In genomic region chr1:23913212-23913880, GRCh38 we compare ENCODE assay signal across 14 cellular contexts. TPM values are rescaled to one million over a fixed set of nuclear protein-coding genes. Genes with fewer than 3 reads are reported as not detected.
DNase-seq lines count a peak whose midpoint lies in the region; ATAC-seq, FAIRE-seq and TF ChIP-seq lines count a peak whose summit lies in the region.
"Had no signal": no experiment of that assay in that cellular context is flagged by ENCODE, and none has a peak within 500 bp of the region (broad histone marks: within the 10 kb centered on the region; RNA-seq: fewer than 3 reads in every experiment).

Gene CNR2 (minus strand): TSS chr1:23913362. CDS start chr1:23875617, 37,745 bp downstream.

- in situ Hi-C loops in HepG2 (cut with HindIII; ENCODE audit: extremely low pct_ligation_motif_present, low pct_unique_long_range_greater_than_20kb): no loop called here

- H3K9ac ChIP-seq in HepG2 (ENCODE audit: insufficient read depth, low read depth, low read length): no peak within 1 kb of the TSS
- H3K9ac ChIP-seq: parathyroid adenoma had no signal

- H3K27me3 ChIP-seq in HepG2 (ENCODE audit: control insufficient read depth in 1 of 2, insufficient read depth in 2 of 2, low read length in 2 of 2): peaks cover 2 to 15% of the 10 kb centered on the region in 2 experiments; a peak in 2 of 5 replicates
- H3K27me3 ChIP-seq: suprapubic skin had no signal

- no peak for TF ChIP-seq CTCF in HEK293 (tag by site-specific recombination; IDR thresholded peaks at IDR 0.05)
- TF ChIP-seq CTCF in HepG2 (CRISPR knock-in tag; IDR thresholded peaks at IDR 0.05): no peak

- no peaks in the 10 kb centered on the region for H3K79me2 ChIP-seq in HepG2 (ENCODE audit: insufficient read depth, low read length)
- H3K79me2 ChIP-seq: parathyroid adenoma had no signal

- TF ChIP-seq POLR2A in HepG2 (IDR thresholded peaks at IDR 0.05; ENCODE audit: insufficient read depth in 1 of 2, low read depth in 2 of 2, low read length in 2 of 2): no peak

- 0 out of 2 replicates have a peak within 1 kb of the TSS, but pooled peaks have one; percentile 4 for H3K4me2 ChIP-seq in HepG2 (ENCODE audit: low read depth, low read length)

- ATAC-seq in HepG2 (no peak), GM19324 (IDR thresholded peaks at IDR 0.05; ENCODE audit: low FRiP score, unreplicated experiment) (no peak), HG02884 (IDR thresholded peaks at IDR 0.05; ENCODE audit: unreplicated experiment) (no peak), GM21381 (IDR thresholded peaks at IDR 0.05; ENCODE audit: unreplicated experiment) (no peak)

- H3K4me1 ChIP-seq in HEK293 (ENCODE audit: control insufficient read depth, insufficient read depth, low read length) (no peaks in the 10 kb centered on the region), HepG2 (ENCODE audit: insufficient read depth, low read length) (peaks cover 35% of the 10 kb centered on the region)
- H3K4me1 ChIP-seq: left ventricle myocardium inferior, parathyroid adenoma had no signal

- DNase-seq in GF-D8 (lab: John Stamatoyannopoulos, UW) (peak; percentile 79), SKM-1 treated with dmso at 0.1 percent for 144 hours (lab: John Stamatoyannopoulos, UW; ENCODE audit: unreplicated experiment) (peak; percentile 52), HepG2 (ENCODE audit: low spot score) (no peak), NCI-H82 (lab: John Stamatoyannopoulos, UW) (no peak)
- DNase-seq: dorsolateral prefrontal cortex; HCEC 1CT; left ventricle myocardium inferior; stimulated activated CD4-positive, alpha-beta T cell treated with anti-CD3 and anti-CD28 coated beads, Interleukin-2, amount 100 ng/mL, for 24 hours had no signal

- H3K9me3 ChIP-seq in HEK293 (ENCODE audit: control insufficient read depth, insufficient read depth, low read depth, low read length) (no peaks in the 10 kb centered on the region), HepG2 (ENCODE audit: low read length) (no peaks in the 10 kb centered on the region)
- H3K9me3 ChIP-seq: left ventricle myocardium inferior, suprapubic skin had no signal

- intact Hi-C loops in HepG2 (cut with micrococcal nuclease; ENCODE audit: unreplicated experiment): no loop called here

- TF ChIP-seq EP300 in HepG2 (IDR thresholded peaks at IDR 0.05; ENCODE audit: low read depth in 2 of 2, low read length in 2 of 2) (no peak), HepG2 (CRISPR knock-in tag; IDR thresholded peaks at IDR 0.05; ENCODE audit: borderline replicate concordance) (no peak)

- H3K36me3 ChIP-seq in HEK293 (ENCODE audit: control insufficient read depth in 2 of 2, insufficient read depth in 1 of 2, low read length in 2 of 2): no peaks in the 10 kb centered on the region
- H3K36me3 ChIP-seq in HepG2 (replicated peaks in 1 of 2; ENCODE audit: control insufficient read depth in 1 of 2, insufficient read depth in 2 of 2, low read length in 2 of 2): no peaks in the 10 kb centered on the region
- H3K36me3 ChIP-seq: left ventricle myocardium inferior, suprapubic skin had no signal

- no peak within 1 kb of the TSS for H2AFZ ChIP-seq in HepG2 (ENCODE audit: low read length)

- H3K4me3 ChIP-seq in HEK293 (ENCODE audit: low read depth, low read length) (no peak within 1 kb of the TSS), HepG2 (replicated peaks in 1 of 3; ENCODE audit: insufficient read depth in 1 of 3, low read depth in 2 of 3, low read length in 3 of 3) (no peak within 1 kb of the TSS)
- H3K4me3 ChIP-seq: dorsolateral prefrontal cortex, left ventricle myocardium inferior, suprapubic skin had no signal

- POLR2A ChIA-PET in HEK293 (lab: Yijun Ruan, JAX) (no interaction called here), HepG2 (lab: Yijun Ruan, JAX) (no interaction called here)

- no peaks in the 10 kb centered on the region for H4K20me1 ChIP-seq in HepG2 (ENCODE audit: insufficient read depth, low read length)

- no TSS peak for BruUV-seq in HepG2 (replicated peaks; lab: Mats Ljungman, UMichigan)

- TF ChIP-seq RAD21 in HepG2 (CRISPR knock-in tag; IDR thresholded peaks at IDR 0.05): no peak

- CTCF ChIA-PET in HEK293 (lab: Yijun Ruan, JAX) (interaction anchor here (0.6 to 1.4 kb wide), 5 partner anchors 97 to 374 kb away, joined by 3 to 7 read pairs (median 3); no protein-coding TSS in a partner anchor), HepG2 (lab: Yijun Ruan, JAX; ENCODE audit: low intra/inter-chr PET ratio, low total read pairs) (no interaction called here)

- no peak for FAIRE-seq in HepG2 (lab: Jason Lieb, UNC)

- WGBS in HepG2 (ENCODE audit: low lambda C conversion rate): 19% methylated on average over 7 of the region's 7 CpGs

- H3K27ac ChIP-seq in HEK293 (ENCODE audit: extremely low read depth, low read depth, low read length): no peak within 1 kb of the TSS
- no peak within 1 kb of the TSS for H3K27ac ChIP-seq in HepG2 (ENCODE audit: extremely low read length, insufficient read depth, low read length)
- H3K27ac ChIP-seq: dorsolateral prefrontal cortex, left ventricle myocardium inferior, suprapubic skin had no signal

TF ChIP-seq in HEK293, 187 proteins besides CTCF, POLR2A, EP300 and RAD21:
- TF ChIP-seq OSR2 (tag by site-specific recombination; IDR thresholded peaks at IDR 0.05): no peak
- TF ChIP-seq SCRT2 (tag by site-specific recombination; IDR thresholded peaks at IDR 0.05): peak; percentile 67; the same call in 1 of the 2 replicates

TF ChIP-seq in HepG2, 621 proteins besides CTCF, POLR2A, EP300 and RAD21 (continues in another document):
- TF ChIP-seq ZNF574 (CRISPR knock-in tag; IDR thresholded peaks at IDR 0.05) (no peak), NPAS2 (CRISPR knock-in tag; IDR thresholded peaks at IDR 0.05; ENCODE audit: borderline replicate concordance) (no peak), FOXP1 (IDR thresholded peaks at IDR 0.05) (no peak), FOXP1 (CRISPR knock-in tag; IDR thresholded peaks at IDR 0.05) (no peak), TEAD2 (CRISPR knock-in tag; IDR thresholded peaks at IDR 0.05) (no peak), PHF5A (CRISPR knock-in tag; IDR thresholded peaks at IDR 0.05; ENCODE audit: low read depth, unreplicated experiment) (no peak), TRIM22 (IDR thresholded peaks at IDR 0.05) (no peak), SNAI1 (CRISPR knock-in tag; IDR thresholded peaks at IDR 0.05; ENCODE audit: borderline replicate concordance) (no peak), CC2D1A (CRISPR knock-in tag; IDR thresholded peaks at IDR 0.05) (no peak), ZNF879 (CRISPR knock-in tag; IDR thresholded peaks at IDR 0.05) (no peak)

RNA-seq across cellular contexts. Expression of gene CNR2, which starts in this region (rescaled TPM):
- total RNA-seq in HepG2 (2016; rRNA removed; fragmentation: Illumina TruSeq; extraction: Trizol): not detected in 2 replicates
- total RNA-seq in HepG2 (2016; cell fraction: cytosol; rRNA removed; fragmentation: Illumina TruSeq; extraction: Trizol; ENCODE audit: low read depth): not detected in 2 replicates
- not detected in 2 replicates for total RNA-seq in HepG2 (2016; cell fraction: insoluble cytoplasmic fraction; rRNA removed; fragmentation: Illumina TruSeq; extraction: Trizol)
- not detected in 2 replicates for total RNA-seq in HepG2 (2016; cell fraction: membrane; rRNA removed; fragmentation: Illumina TruSeq; extraction: Trizol)
- not detected in 2 replicates for total RNA-seq in HepG2 (2016; cell fraction: nucleus; rRNA removed; fragmentation: Illumina TruSeq; extraction: Trizol)
- polyA plus RNA-seq in HepG2 (2011; rRNA removed): not detected in 2 replicates
- not detected in 2 replicates for polyA plus RNA-seq in HepG2 (2011; cell fraction: cytosol; rRNA removed)
- not detected in 2 replicates for polyA plus RNA-seq in HepG2 (2011; cell fraction: nucleus; rRNA removed)
- polyA plus RNA-seq in HepG2 (2012): not detected in 2 replicates
- polyA plus RNA-seq in HepG2 (2016; cell fraction: cytosol; fragmentation: Illumina TruSeq; extraction: Trizol; ENCODE audit: low read depth): not detected in 2 replicates
- not detected in 2 replicates for polyA plus RNA-seq in HepG2 (2016; cell fraction: insoluble cytoplasmic fraction; fragmentation: Illumina TruSeq; extraction: Trizol; ENCODE audit: low read depth)
- polyA plus RNA-seq in HepG2 (2016; cell fraction: membrane; fragmentation: Illumina TruSeq; extraction: Trizol; ENCODE audit: low read depth): not detected in 2 replicates
- not detected in 2 replicates for polyA plus RNA-seq in HepG2 (2016; cell fraction: nucleus; fragmentation: Illumina TruSeq; extraction: Trizol; ENCODE audit: insufficient read depth, low read depth)
- not detected in 2 replicates for polyA minus RNA-seq in HepG2 (2011; rRNA and poly(A)+ RNA removed; ENCODE audit: low replicate concordance)
- not detected in 2 replicates for polyA minus RNA-seq in HepG2 (2011; cell fraction: cytosol; rRNA and poly(A)+ RNA removed)
- polyA minus RNA-seq in HepG2 (2011; cell fraction: nucleus; rRNA and poly(A)+ RNA removed): not detected in 2 replicates
- total RNA-seq: left ventricle myocardium inferior, suprapubic skin had no signal

Comparison
In these comparisons a context has a peak if more than half of its experiments do, and no peak if none do; other contexts are left out.
1. DNase-seq: peak in GF-D8 (single experiment) and SKM-1 treated with dmso at 0.1 percent for 144 hours (single experiment); none in HepG2 (single experiment) and NCI-H82 (single experiment).